In the genomic region with DNA sequence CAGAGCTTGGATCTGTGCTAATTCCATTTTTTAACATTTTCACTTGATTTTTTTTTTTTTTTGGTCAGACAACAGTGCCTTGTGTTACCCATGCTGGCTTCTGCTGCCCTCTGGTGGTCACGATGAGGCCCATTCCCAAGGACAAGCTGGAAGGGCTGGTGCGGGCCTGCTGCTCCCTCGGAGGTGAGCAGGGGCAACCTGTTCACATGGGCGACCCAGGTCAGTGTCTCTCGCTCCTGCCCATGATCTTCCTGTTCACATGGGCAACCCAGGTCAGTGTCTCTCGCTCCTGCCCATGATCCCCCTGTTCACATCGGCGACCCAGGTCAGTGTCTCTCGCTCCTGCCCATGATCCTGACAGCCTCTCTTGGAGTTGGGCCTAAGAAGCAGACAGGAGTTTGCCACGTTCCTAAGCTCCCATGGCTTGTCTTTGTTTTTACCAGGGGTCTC, we compare ENCODE assay signal across 8 cellular contexts. TPM values are rescaled to one million over a fixed set of nuclear protein-coding genes. Genes with fewer than 3 reads are reported as not detected.
DNase-seq lines count a peak whose midpoint lies in the region; ATAC-seq, FAIRE-seq and TF ChIP-seq lines count a peak whose summit lies in the region.

No MANE protein-coding gene starts in this region.

- H3K4me1 ChIP-seq in A549: no peaks in the 10 kb centered on the region

- peak overlapping the region in 1 of 2 experiments; percentile 51; a peak in 1 of 6 replicates for H3K27ac ChIP-seq in A549

- peak; percentile 39 for FAIRE-seq in A549 (lab: Jason Lieb, UNC)
- peak; percentile 81 for FAIRE-seq in GM18507 (lab: Jason Lieb, UNC)

- TF ChIP-seq CTCF in A549 (IDR thresholded peaks at IDR 0.05): peak; percentile 90
- TF ChIP-seq CTCF in kidney epithelial cell (IDR thresholded peaks at IDR 0.05; ENCODE audit: insufficient read depth, low read length, poor library complexity, severe bottlenecking): peak; percentile 92

- TF ChIP-seq POLR2A in A549 (IDR thresholded peaks at IDR 0.05; ENCODE audit: low read length): no peak

- POLR2A ChIA-PET in A549 (lab: Yijun Ruan, JAX): interaction anchor here (1.1 to 1.2 kb wide), 2 partner anchors 113 to 275 kb away, joined by 3 to 4 read pairs; a partner anchor contains a TSS

- peak; percentile 91 to 97 for ATAC-seq in A549
- ATAC-seq in GM18498 (IDR thresholded peaks at IDR 0.05; ENCODE audit: unreplicated experiment): no peak

- no peak for TF ChIP-seq EP300 in A549 (IDR thresholded peaks at IDR 0.05)

- DNase-seq in A549 (ENCODE audit: low read depth in 1 of 2, low spot score in 1 of 2) (peak; percentile 74 to 84), GM18507 (ENCODE audit: extremely low spot score, insufficient read length, low read depth) (peak; percentile 54), NCI-H2107 (lab: John Stamatoyannopoulos, UW) (peak; percentile 48), kidney epithelial cell (ENCODE audit: low read depth) (peak; percentile 39)
- peak; percentile 64 for DNase-seq in activated CD4-positive, alpha-beta T cell treated with anti-CD3 and anti-CD28 coated beads for 1 hour
- peak; percentile 67 for DNase-seq in central memory CD4-positive, alpha-beta T cell
- peak; percentile 61 to 72 (median 69) for DNase-seq in stimulated activated CD4-positive, alpha-beta T cell treated with anti-CD3 and anti-CD28 coated beads, Interleukin-1b, Interleukin-23, amount 100 ng/mL, for 24 hours (ENCODE audit: low read depth in 4 of 4, low spot score in 1 of 4)

- H3K27me3 ChIP-seq in kidney epithelial cell (ENCODE audit: control insufficient read depth, insufficient read depth, low read length): no peaks in the 10 kb centered on the region

- H3K36me3 ChIP-seq in kidney epithelial cell (ENCODE audit: control insufficient read depth, insufficient read depth, low read length): no peaks in the 10 kb centered on the region

- CTCF ChIA-PET in A549 (lab: Yijun Ruan, JAX): interaction anchor here (0.6 to 15.2 kb wide), 80 partner anchors 8 to 1089 kb away, joined by 3 to 249 read pairs (median 4); a partner anchor contains a TSS

- no peaks in the 10 kb centered on the region for H3K9me3 ChIP-seq in A549

- H3K4me3 ChIP-seq in A549 (no peak overlapping the region), kidney epithelial cell (ENCODE audit: low read depth, low read length) (no peak overlapping the region)

- WGBS in A549 (ENCODE audit: missing lambda C conversion rate): 35% methylated on average over 10 of the region's 10 CpGs

- TF ChIP-seq RAD21 in A549 (conservative IDR thresholded peaks at IDR 0.05 in 1 of 2, IDR thresholded peaks at IDR 0.05 in 1 of 2): peak; percentile 90 to 93

- no peak overlapping the region for H3K4me2 ChIP-seq in A549

TF ChIP-seq in A549, 52 proteins besides CTCF, POLR2A, EP300 and RAD21:
- no peak for TF ChIP-seq RARB (CRISPR knock-in tag; IDR thresholded peaks at IDR 0.05)
- peak; percentile 90 for TF ChIP-seq SMC3 (IDR thresholded peaks at IDR 0.05)
- TF ChIP-seq CHD4 (IDR thresholded peaks at IDR 0.05; ENCODE audit: borderline replicate concordance): no peak
TF ChIP-seq in A549: peak in this region for 1.

RNA-seq across cellular contexts. Expression of a gene that starts 59.4 kb away (rescaled TPM):
- 14.4 and 17.9 TPM in 2 replicates for polyA plus RNA-seq in A549 (2011; rRNA removed)
- 13.3 and 15.7 TPM in 2 replicates for polyA plus RNA-seq in A549 (2012; cell fraction: cytosol; rRNA removed)
- polyA plus RNA-seq in A549 (2012; cell fraction: nucleus; rRNA removed): 36.5 and 41.5 TPM in 2 replicates
- polyA plus RNA-seq in A549 (2017; fragmentation: RNase III; extraction: RNeasy Plus Mini Kit Qiagen cat#74134 plus additional on column Dnase treatment): 17.5 to 19.4 TPM (median 18.2 TPM) in 3 replicates
- 25.3 and 26.0 TPM in 2 replicates for polyA minus RNA-seq in A549 (2011; rRNA and poly(A)+ RNA removed)
- total RNA-seq in kidney epithelial cell: 38.1 and 53.9 TPM in 2 replicates
